Comparison of ENCODE assay signal across 15 cellular contexts in the genomic region with DNA sequence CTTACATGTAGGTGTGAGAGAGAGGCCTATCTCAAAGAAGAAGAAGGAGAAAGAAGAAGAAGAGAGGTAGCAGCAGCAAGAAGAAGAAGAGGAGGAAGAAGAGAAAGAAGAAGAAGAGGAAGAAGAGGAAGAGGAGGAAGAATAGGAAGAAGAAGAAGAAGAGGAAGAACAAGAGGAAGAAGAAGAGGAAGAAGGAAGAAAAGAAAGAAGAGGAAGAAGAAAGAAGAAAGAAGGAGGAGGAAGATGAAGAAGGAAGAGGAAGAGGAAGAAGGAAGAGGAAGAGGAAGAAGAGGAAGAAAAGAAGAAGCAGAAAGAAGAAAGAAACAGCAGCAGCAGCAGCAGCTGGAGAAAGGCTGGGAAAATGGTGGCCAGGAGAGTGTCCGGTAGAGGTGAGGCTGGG. TPM values are rescaled to one million over a fixed set of nuclear protein-coding genes. Genes with fewer than 3 reads are reported as not detected.
A peak's percentile ranks its signal among the peaks of the same experiment; 100 is the strongest.
DNase-seq lines count a peak whose midpoint lies in the region; ATAC-seq and TF ChIP-seq lines count a peak whose summit lies in the region.
"Had no signal": no experiment of that assay in that cellular context is flagged by ENCODE, and none has a peak within 500 bp of the region (broad histone marks: within the 10 kb centered on the region; RNA-seq: fewer than 3 reads in every experiment).

No MANE protein-coding gene starts in this region.

- H3K9me3 Mint-ChIP-seq in CD14-positive monocyte (peaks cover 8 to 26% (median 16%) of the 10 kb centered on the region in 7 donors), memory B cell (peaks cover 13% of the 10 kb centered on the region)
- H3K9me3 Mint-ChIP-seq in activated CD8-positive, alpha-beta T cell treated with anti-CD3 and anti-CD28 coated beads for 36 hours: peaks cover 17% of the 10 kb centered on the region

- H3K27me3 Mint-ChIP-seq in CD14-positive monocyte (ENCODE audit: low read depth in 3 of 3) (peaks cover 7 to 16% (median 7%) of the 10 kb centered on the region in 3 donors), memory B cell (peaks cover 3% of the 10 kb centered on the region)
- peaks cover 1% of the 10 kb centered on the region for H3K27me3 Mint-ChIP-seq in activated CD8-positive, alpha-beta T cell treated with anti-CD3 and anti-CD28 coated beads for 36 hours

- H3K4me1 ChIP-seq in HEK293 (ENCODE audit: control insufficient read depth, insufficient read depth, low read length): no peaks in the 10 kb centered on the region
- no peaks in the 10 kb centered on the region for H3K4me1 ChIP-seq in BE2C

- H3K9me3 ChIP-seq in HEK293 (ENCODE audit: control insufficient read depth, insufficient read depth, low read depth, low read length) (no peaks in the 10 kb centered on the region), BE2C (no peaks in the 10 kb centered on the region)

- no peaks in the 10 kb centered on the region for H3K27me3 ChIP-seq in BE2C

- no peak for DNase-seq in CD14-positive monocyte (ENCODE audit: low spot score)
- no peak for DNase-seq in activated CD8-positive, alpha-beta T cell treated with anti-CD3 and anti-CD28 coated beads for 36 hours
- no peak for DNase-seq in memory B cell (ENCODE audit: low spot score in 2 of 2)
- DNase-seq in HuH-7.5 (ENCODE audit: low spot score): no peak
- DNase-seq in BE2C: no peak
- DNase-seq: CD8-positive, alpha-beta T cell; COR-L47; DND-41; GF-D8 had no signal

- TF ChIP-seq CTCF in CD14-positive monocyte (IDR thresholded peaks at IDR 0.05) (no peak), HEK293 (tag by site-specific recombination; IDR thresholded peaks at IDR 0.05) (no peak), BE2C (IDR thresholded peaks at IDR 0.05; ENCODE audit: low read depth, low read length) (no peak)
- TF ChIP-seq CTCF in activated CD8-positive, alpha-beta T cell treated with anti-CD3 and anti-CD28 coated beads for 36 hours (IDR thresholded peaks at IDR 0.05): peak; percentile 14

- H3K27ac Mint-ChIP-seq in CD14-positive monocyte (peak overlapping the region in 4 of 7 donors; percentile 4 to 86 (median 6)), memory B cell (peak overlapping the region; percentile 3)
- H3K27ac Mint-ChIP-seq in activated CD8-positive, alpha-beta T cell treated with anti-CD3 and anti-CD28 coated beads for 36 hours: no peak overlapping the region
- H3K27ac Mint-ChIP-seq: B cell; CD8-positive, alpha-beta T cell had no signal

- H3K4me3 Mint-ChIP-seq in CD14-positive monocyte: no peak overlapping the region
- H3K4me3 Mint-ChIP-seq in activated CD8-positive, alpha-beta T cell treated with anti-CD3 and anti-CD28 coated beads for 36 hours: no peak overlapping the region
- H3K4me3 Mint-ChIP-seq in memory B cell: no peak overlapping the region
- H3K4me3 Mint-ChIP-seq: B cell; CD8-positive, alpha-beta T cell had no signal

- POLR2A ChIA-PET in HEK293 (lab: Yijun Ruan, JAX): interaction anchor here (1.2 kb wide), 1 partner anchor 9 kb away, joined by 4 read pairs; no protein-coding TSS in a partner anchor
- POLR2A ChIA-PET in activated CD8-positive, alpha-beta T cell treated with anti-CD3 and anti-CD28 coated beads for 36 hours (lab: Charles Lee): no interaction called here

- no peak overlapping the region for H3K27ac ChIP-seq in HEK293 (ENCODE audit: extremely low read depth, low read depth, low read length)
- H3K27ac ChIP-seq: C4-2B had no signal

- CTCF ChIA-PET in HEK293 (lab: Yijun Ruan, JAX): interaction anchor here (0.6 to 2.0 kb wide), 3 partner anchors 15 to 622 kb away, joined by 3 to 6 read pairs (median 4); no protein-coding TSS in a partner anchor
- CTCF ChIA-PET in activated CD8-positive, alpha-beta T cell treated with anti-CD3 and anti-CD28 coated beads for 36 hours (lab: Charles Lee): interaction anchor here (1.5 to 1.6 kb wide), 3 partner anchors 14 to 137 kb away, joined by 3 to 5 read pairs (median 3); no protein-coding TSS in a partner anchor

- intact Hi-C loops in CD14-positive monocyte (cut with micrococcal nuclease): no loop called here
- intact Hi-C loops in activated CD8-positive, alpha-beta T cell treated with anti-CD3 and anti-CD28 coated beads for 36 hours (cut with micrococcal nuclease): no loop called here

- H3K4me3 ChIP-seq in HEK293 (ENCODE audit: low read depth, low read length) (no peak overlapping the region), BE2C (ENCODE audit: low read depth, low read length) (no peak overlapping the region)
- H3K4me3 ChIP-seq: HAP-1 had no signal

- H3K36me3 Mint-ChIP-seq in CD14-positive monocyte (no peaks in the 10 kb centered on the region), memory B cell (peaks cover 6% of the 10 kb centered on the region)
- H3K36me3 Mint-ChIP-seq in activated CD8-positive, alpha-beta T cell treated with anti-CD3 and anti-CD28 coated beads for 36 hours (ENCODE audit: low read depth): peaks cover 2% of the 10 kb centered on the region

- no peaks in the 10 kb centered on the region for H3K4me1 Mint-ChIP-seq in CD14-positive monocyte
- H3K4me1 Mint-ChIP-seq in activated CD8-positive, alpha-beta T cell treated with anti-CD3 and anti-CD28 coated beads for 36 hours (ENCODE audit: low read depth): no peaks in the 10 kb centered on the region
- H3K4me1 Mint-ChIP-seq in memory B cell: peaks cover 7% of the 10 kb centered on the region
- H3K4me1 Mint-ChIP-seq: B cell had no signal

- H3K36me3 ChIP-seq in HEK293 (ENCODE audit: control insufficient read depth in 2 of 2, insufficient read depth in 1 of 2, low read length in 2 of 2) (no peaks in the 10 kb centered on the region), BE2C (no peaks in the 10 kb centered on the region)
- H3K36me3 ChIP-seq: HAP-1 had no signal

- no peak for ATAC-seq in activated CD8-positive, alpha-beta T cell treated with anti-CD3 and anti-CD28 coated beads for 36 hours
- ATAC-seq in memory B cell (ENCODE audit: low read depth) (no peak), HG02623 (IDR thresholded peaks at IDR 0.05; ENCODE audit: unreplicated experiment) (no peak)
- ATAC-seq: CD8-positive, alpha-beta T cell had no signal

TF ChIP-seq in HEK293, 187 proteins besides CTCF, POLR2A, EP300 and RAD21:
- TF ChIP-seq, protein P1, sequence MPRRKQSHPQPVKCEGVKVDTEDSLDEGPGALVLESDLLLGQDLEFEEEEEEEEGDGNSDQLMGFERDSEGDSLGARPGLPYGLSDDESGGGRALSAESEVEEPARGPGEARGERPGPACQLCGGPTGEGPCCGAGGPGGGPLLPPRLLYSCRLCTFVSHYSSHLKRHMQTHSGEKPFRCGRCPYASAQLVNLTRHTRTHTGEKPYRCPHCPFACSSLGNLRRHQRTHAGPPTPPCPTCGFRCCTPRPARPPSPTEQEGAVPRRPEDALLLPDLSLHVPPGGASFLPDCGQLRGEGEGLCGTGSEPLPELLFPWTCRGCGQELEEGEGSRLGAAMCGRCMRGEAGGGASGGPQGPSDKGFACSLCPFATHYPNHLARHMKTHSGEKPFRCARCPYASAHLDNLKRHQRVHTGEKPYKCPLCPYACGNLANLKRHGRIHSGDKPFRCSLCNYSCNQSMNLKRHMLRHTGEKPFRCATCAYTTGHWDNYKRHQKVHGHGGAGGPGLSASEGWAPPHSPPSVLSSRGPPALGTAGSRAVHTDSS (tag by site-specific recombination; IDR thresholded peaks at IDR 0.05): peak; percentile 98
- peak; percentile 84; the same call in 1 of the 2 replicates for TF ChIP-seq ZNF114 (tag by site-specific recombination; IDR thresholded peaks at IDR 0.05)
- 0 out of 2 replicates have a peak, but pooled peaks have one; percentile 24 for TF ChIP-seq ZNF621 (tag by site-specific recombination; IDR thresholded peaks at IDR 0.05)
- TF ChIP-seq ZNF48 (tag by site-specific recombination; IDR thresholded peaks at IDR 0.05): no peak
- no peak for TF ChIP-seq ZNF112 (tag by site-specific recombination; IDR thresholded peaks at IDR 0.05)
- TF ChIP-seq ZNF366 (tag by site-specific recombination; conservative IDR thresholded peaks at IDR 0.05): peak; percentile 79

RNA-seq across cellular contexts. Expression of a gene that starts 10.3 kb away (rescaled TPM):
- under 1 TPM in 1 of 2 donors, not detected in 1; 0.89 TPM for polyA plus RNA-seq in CD14-positive monocyte
- total RNA-seq in activated CD8-positive, alpha-beta T cell treated with anti-CD3 and anti-CD28 coated beads for 36 hours: 1 to 10 TPM; 2.5 TPM
- not detected for polyA plus RNA-seq in BE2C (2012; ENCODE audit: insufficient read depth, insufficient read length, low read depth)
- total RNA-seq: HT-29 had no signal

RNA-seq across cellular contexts. Expression of a gene that starts 33.9 kb away (rescaled TPM):
- 100 to 1,000 TPM; 162 to 180 TPM for polyA plus RNA-seq in CD14-positive monocyte
- total RNA-seq in activated CD8-positive, alpha-beta T cell treated with anti-CD3 and anti-CD28 coated beads for 36 hours: 100 to 1,000 TPM; 404 TPM
- 206 TPM for polyA plus RNA-seq in BE2C (2012; ENCODE audit: insufficient read depth, insufficient read length, low read depth)
